In the genomic region with DNA sequence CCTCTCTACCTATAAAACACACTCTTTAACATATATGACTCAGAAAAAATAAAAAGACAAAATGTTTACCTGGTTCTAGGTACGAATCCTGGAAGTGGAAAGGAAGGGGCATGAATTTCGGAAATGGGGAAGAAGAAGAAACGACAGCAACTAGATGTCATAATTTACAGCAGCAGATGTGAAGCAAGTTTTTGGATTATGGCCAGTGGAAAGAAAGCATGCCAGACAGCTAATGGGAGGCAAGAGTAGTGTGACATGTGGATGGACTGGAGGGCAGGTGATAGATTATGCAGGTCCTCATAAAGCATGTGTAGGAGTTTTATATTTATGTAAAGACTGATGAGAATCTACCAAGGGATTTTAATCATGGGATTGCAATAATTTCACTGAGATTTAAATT, we compare ENCODE assay signal across 36 cellular contexts.
"Had no signal": no experiment of that assay in that cellular context is flagged by ENCODE, and none has a peak within 500 bp of the region (broad histone marks: within the 10 kb centered on the region; RNA-seq: fewer than 3 reads in every experiment).

No MANE protein-coding gene starts in this region.

- H3K9me3 ChIP-seq: colonic mucosa, pancreas, prostate gland had no signal

- DNase-seq: activated CD4-positive, alpha-beta memory T cell treated with anti-CD3 and anti-CD28 coated beads for 36 hours; activated CD4-positive, alpha-beta T cell treated with anti-CD3 and anti-CD28 coated beads for 48 hours; activated CD8-positive, alpha-beta memory T cell treated with anti-CD3 and anti-CD28 coated beads, Interleukin-2, amount 50 U/mL, for 4 hours; activated effector memory CD4-positive, alpha-beta T cell treated with anti-CD3 and anti-CD28 coated beads, Interleukin-2, amount 50 U/mL, for 16 hours; activated naive CD4-positive, alpha-beta T cell treated with anti-CD3 and anti-CD28 coated beads for 36 hours; activated naive CD8-positive, alpha-beta T cell treated with anti-CD3 and anti-CD28 coated beads for 36 hours; activated T-cell treated with anti-CD3 and anti-CD28 coated beads, Interleukin-2, amount 50 U/mL, for 1 hour; adrenal gland; aorta; body of pancreas; cerebellar nuclear complex; colonic mucosa; dorsolateral prefrontal cortex; effector memory CD4-positive, alpha-beta T cell; foreskin fibroblast; head of caudate nucleus; hypothalamus; midbrain; naive thymus-derived CD8-positive, alpha-beta T cell; nucleus accumbens; pancreas; retina; sigmoid colon; stimulated activated CD4-positive, alpha-beta T cell treated with anti-CD3 and anti-CD28 coated beads, Interleukin-1b, Interleukin-23, amount 100 ng/mL, for 48 hours; stimulated activated CD4-positive, alpha-beta T cell treated with anti-CD3 and anti-CD28 coated beads, Interleukin-4, amount 100 ng/mL, for 4 hours; stimulated activated CD8-positive, alpha-beta memory T cell treated with anti-CD3 and anti-CD28 coated beads, Interleukin-4, amount 100 ng/mL, for 48 hours; stimulated activated naive CD8-positive, alpha-beta T cell treated with anti-CD3 and anti-CD28 coated beads, Interleukin-15, amount 100 ng/mL, for 72 hours; substantia nigra; T-helper 9 cell; uterus; WERI-Rb-1 had no signal

- H3K4me1 ChIP-seq: adrenal gland, colonic mucosa, prostate gland had no signal

- H3K27me3 ChIP-seq: adrenal gland, body of pancreas, cardiac muscle cell, colonic mucosa, dorsolateral prefrontal cortex, pancreas, sigmoid colon, uterus had no signal

- H3K27ac ChIP-seq: adrenal gland, body of pancreas, cardiac muscle cell, colonic mucosa, dorsolateral prefrontal cortex, pancreas, prostate gland, sigmoid colon, uterus, WERI-Rb-1 had no signal

- ATAC-seq: activated CD4-positive, CD25-positive, alpha-beta regulatory T cell treated with anti-CD3 and anti-CD28 coated beads, Interleukin-2, amount 50 U/mL, for 24 hours; body of pancreas; naive thymus-derived CD8-positive, alpha-beta T cell; pancreas; stimulated activated memory B cell treated with anti-CD40 and anti-IgM and Interleukin-4, amounts not matched to agents 10 μg/mL and 1 μg/mL and 100 μg/mL, for 72 hours; stimulated activated naive CD8-positive, alpha-beta T cell treated with anti-CD3 and anti-CD28 coated beads, Interleukin-15, amount 100 ng/mL, for 72 hours had no signal

- H3K36me3 ChIP-seq: adrenal gland, cardiac muscle cell, colonic mucosa, pancreas, prostate gland, sigmoid colon, uterus, WERI-Rb-1 had no signal

- H3K4me3 ChIP-seq: adrenal gland, body of pancreas, cardiac muscle cell, colonic mucosa, dorsolateral prefrontal cortex, pancreas, prostate gland, sigmoid colon, smooth muscle cell, uterus had no signal
